17 cellular contexts compared by ENCODE assay signal in genomic region chr1:34930702-34931071, GRCh38. TPM values are rescaled to one million over a fixed set of nuclear protein-coding genes. Genes with fewer than 3 reads are reported as not detected.
A peak's percentile ranks its signal among the peaks of the same experiment; 100 is the strongest.
DNase-seq lines count a peak whose midpoint lies in the region; ATAC-seq, FAIRE-seq and TF ChIP-seq lines count a peak whose summit lies in the region.
"Had no signal": no experiment of that assay in that cellular context is flagged by ENCODE, and none has a peak within 500 bp of the region (broad histone marks: within the 10 kb centered on the region; RNA-seq: fewer than 3 reads in every experiment).

No MANE protein-coding gene starts in this region.

- peaks cover 52% of the 10 kb centered on the region for H3K27me3 Mint-ChIP-seq in stimulated activated naive CD8-positive, alpha-beta T cell treated with anti-CD3 and anti-CD28 coated beads, Interleukin-15, Interleukin-2, amounts not matched to agents 100 ng/mL and 50 ng/mL, for 24 hours
- H3K27me3 Mint-ChIP-seq in chondrocyte (ENCODE audit: low read depth) (peaks cover 59% of the 10 kb centered on the region), mesothelial cell of epicardium (ENCODE audit: low read depth) (peaks cover 88% of the 10 kb centered on the region)

- H3K36me3 Mint-ChIP-seq in stimulated activated naive CD8-positive, alpha-beta T cell treated with anti-CD3 and anti-CD28 coated beads, Interleukin-15, Interleukin-2, amounts not matched to agents 100 ng/mL and 50 ng/mL, for 24 hours (ENCODE audit: low read depth), result no peaks in the 10 kb centered on the region
- H3K36me3 Mint-ChIP-seq in chondrocyte (ENCODE audit: low read depth) (peaks cover 3% of the 10 kb centered on the region), mesothelial cell of epicardium (no peaks in the 10 kb centered on the region)

- H3K4me3 Mint-ChIP-seq in stimulated activated naive CD8-positive, alpha-beta T cell treated with anti-CD3 and anti-CD28 coated beads, Interleukin-15, Interleukin-2, amounts not matched to agents 100 ng/mL and 50 ng/mL, for 24 hours, result peak overlapping the region; percentile 30
- H3K4me3 Mint-ChIP-seq in chondrocyte (ENCODE audit: unreplicated experiment) (peak overlapping the region; percentile 40), mesothelial cell of epicardium (peak overlapping the region; percentile 51)

- POLR2A ChIA-PET in HepG2 (lab: Yijun Ruan, JAX), result no interaction called here

- H3K4me1 ChIP-seq in adrenal gland (replicated peaks in 1 of 2), result peaks cover 6 to 12% of the 10 kb centered on the region in 2 donors
- H3K4me1 ChIP-seq in HepG2 (ENCODE audit: insufficient read depth, low read length), result peaks cover 6% of the 10 kb centered on the region

- peaks cover 10% of the 10 kb centered on the region for H3K4me1 Mint-ChIP-seq in stimulated activated naive CD8-positive, alpha-beta T cell treated with anti-CD3 and anti-CD28 coated beads, Interleukin-15, Interleukin-2, amounts not matched to agents 100 ng/mL and 50 ng/mL, for 24 hours (ENCODE audit: low read depth)
- H3K4me1 Mint-ChIP-seq in chondrocyte (ENCODE audit: low read depth) (peaks cover 9% of the 10 kb centered on the region), mesothelial cell of epicardium (peaks cover 5% of the 10 kb centered on the region)

- TF ChIP-seq CTCF in chondrocyte (IDR thresholded peaks at IDR 0.05) (no peak), mesothelial cell of epicardium (IDR thresholded peaks at IDR 0.05; ENCODE audit: unreplicated experiment) (no peak), adrenal gland (IDR thresholded peaks at IDR 0.05) (no peak), HepG2 (CRISPR knock-in tag; IDR thresholded peaks at IDR 0.05) (no peak)

- H3K9ac ChIP-seq in HepG2 (ENCODE audit: insufficient read depth, low read depth, low read length), result no peak overlapping the region

- TF ChIP-seq RAD21 in HepG2 (CRISPR knock-in tag; IDR thresholded peaks at IDR 0.05), result no peak

- no peak overlapping the region for H3K4me3 ChIP-seq in adrenal gland
- H3K4me3 ChIP-seq in HepG2 (replicated peaks in 1 of 3; ENCODE audit: insufficient read depth in 1 of 3, low read depth in 2 of 3, low read length in 3 of 3), result no peak overlapping the region

- TF ChIP-seq POLR2A in adrenal gland (IDR thresholded peaks at IDR 0.05) (no peak), HepG2 (IDR thresholded peaks at IDR 0.05; ENCODE audit: insufficient read depth in 1 of 2, low read depth in 2 of 2, low read length in 2 of 2) (no peak)

- intact Hi-C loops in adrenal gland (cut with DNase I), result no loop called here
- intact Hi-C loops in HepG2 (cut with micrococcal nuclease; ENCODE audit: unreplicated experiment), result no loop called here

- WGBS in adrenal gland, 4 donors, result 37 to 47% (median 45%) methylated on average over 5 of the region's 5 CpGs
- WGBS in HepG2 (ENCODE audit: low lambda C conversion rate), result 49% methylated on average over 5 of the region's 5 CpGs

- CTCF ChIA-PET in HepG2 (lab: Yijun Ruan, JAX; ENCODE audit: low intra/inter-chr PET ratio, low total read pairs), result no interaction called here

- H2AFZ ChIP-seq in HepG2 (ENCODE audit: low read length), result no peak overlapping the region

- no peaks in the 10 kb centered on the region for H3K9me3 Mint-ChIP-seq in stimulated activated naive CD8-positive, alpha-beta T cell treated with anti-CD3 and anti-CD28 coated beads, Interleukin-15, Interleukin-2, amounts not matched to agents 100 ng/mL and 50 ng/mL, for 24 hours
- H3K9me3 Mint-ChIP-seq in chondrocyte (ENCODE audit: low read depth), result peaks cover 4% of the 10 kb centered on the region
- peaks cover 3% of the 10 kb centered on the region for H3K9me3 Mint-ChIP-seq in mesothelial cell of epicardium

- no peak overlapping the region for H3K27ac ChIP-seq in adrenal gland
- no peak overlapping the region for H3K27ac ChIP-seq in HepG2 (ENCODE audit: extremely low read length, insufficient read depth, low read length)
- H3K27ac ChIP-seq: gastroesophageal sphincter, RWPE1, sigmoid colon had no signal

- no TSS peak for BruUV-seq in HepG2 (replicated peaks; lab: Mats Ljungman, UMichigan)

- no peak for DNase-seq in stimulated activated naive CD8-positive, alpha-beta T cell treated with anti-CD3 and anti-CD28 coated beads, Interleukin-15, Interleukin-2, amounts not matched to agents 100 U/mL and 50 U/mL, for 24 hours
- DNase-seq in chondrocyte (ENCODE audit: low spot score) (no peak), mesothelial cell of epicardium (ENCODE audit: low spot score in 2 of 2, unreplicated experiment in 2 of 2) (no peak), NCI-H2227 (lab: John Stamatoyannopoulos, UW; ENCODE audit: unreplicated experiment) (no peak), mesenteric fat pad (ENCODE audit: low spot score) (no peak), adrenal gland (no peak), HepG2 (ENCODE audit: low spot score) (no peak)
- DNase-seq: activated effector memory CD4-positive, alpha-beta T cell treated with Interleukin-2 at 50 U/mL for 16 hours; erythroblast; mammary epithelial cell; NCI-H1417 treated with DMSO at 0.1 percent for 48 hours; NK-92 treated with Interleukin-12 subunit alpha and Interleukin-12 subunit beta, amount 100 ng/mL, for 24 hours; sigmoid colon had no signal

- TF ChIP-seq EP300 in HepG2 (IDR thresholded peaks at IDR 0.05; ENCODE audit: low read depth in 2 of 2, low read length in 2 of 2), result no peak
- TF ChIP-seq EP300 in HepG2 (CRISPR knock-in tag; IDR thresholded peaks at IDR 0.05; ENCODE audit: borderline replicate concordance), result no peak

- ATAC-seq in stimulated activated naive CD8-positive, alpha-beta T cell treated with anti-CD3 and anti-CD28 coated beads, Interleukin-15, Interleukin-2, amounts not matched to agents 100 U/mL and 50 U/mL, for 24 hours, result no peak
- no peak; the same call in 2 of the 3 replicates for ATAC-seq in HepG2
- ATAC-seq: gastroesophageal sphincter had no signal

- no peaks in the 10 kb centered on the region for H3K79me2 ChIP-seq in HepG2 (ENCODE audit: insufficient read depth, low read length)

- no peak for FAIRE-seq in HepG2 (lab: Jason Lieb, UNC)

- no peak overlapping the region for H3K4me2 ChIP-seq in HepG2 (ENCODE audit: low read depth, low read length)

- H3K9me3 ChIP-seq in adrenal gland (replicated peaks in 1 of 3) (no peaks in the 10 kb centered on the region), HepG2 (ENCODE audit: low read length) (no peaks in the 10 kb centered on the region)
- H3K9me3 ChIP-seq: gastroesophageal sphincter, sigmoid colon had no signal

- no peak overlapping the region for H3K27ac Mint-ChIP-seq in stimulated activated naive CD8-positive, alpha-beta T cell treated with anti-CD3 and anti-CD28 coated beads, Interleukin-15, Interleukin-2, amounts not matched to agents 100 ng/mL and 50 ng/mL, for 24 hours
- no peak overlapping the region for H3K27ac Mint-ChIP-seq in chondrocyte (ENCODE audit: unreplicated experiment)
- H3K27ac Mint-ChIP-seq in mesothelial cell of epicardium, result no peak overlapping the region

- in situ Hi-C loops in HepG2 (cut with HindIII; ENCODE audit: extremely low pct_ligation_motif_present, low pct_unique_long_range_greater_than_20kb), result no loop called here

- H3K27me3 ChIP-seq in adrenal gland, result peaks cover 13% of the 10 kb centered on the region
- peaks cover 7 to 48% of the 10 kb centered on the region in 2 experiments; a peak in 4 of 5 replicates for H3K27me3 ChIP-seq in HepG2 (ENCODE audit: control insufficient read depth in 1 of 2, insufficient read depth in 2 of 2, low read length in 2 of 2)

- no peaks in the 10 kb centered on the region for H3K36me3 ChIP-seq in adrenal gland (replicated peaks in 1 of 2)
- no peaks in the 10 kb centered on the region for H3K36me3 ChIP-seq in HepG2 (replicated peaks in 1 of 2; ENCODE audit: control insufficient read depth in 1 of 2, insufficient read depth in 2 of 2, low read length in 2 of 2)
- H3K36me3 ChIP-seq: gastroesophageal sphincter, sigmoid colon had no signal

- no peaks in the 10 kb centered on the region for H4K20me1 ChIP-seq in HepG2 (ENCODE audit: insufficient read depth, low read length)

RNA-seq across cellular contexts. Expression of gene DLGAP3, which starts 1.2 kb away (rescaled TPM):
- 0.12 to 0.64 TPM (median 0.22 TPM) in 3 replicates for total RNA-seq in chondrocyte
- total RNA-seq in mesothelial cell of epicardium, result 0.23 to 0.44 TPM (median 0.27 TPM) in 3 replicates
- total RNA-seq in mesenteric fat pad, result 0.51 TPM
- total RNA-seq in adrenal gland, result under 1 TPM; 0.17 to 0.83 (median 0.51) TPM
- polyA plus RNA-seq in adrenal gland, result under 1 TPM; 0.13 to 0.56 (median 0.37) TPM
- total RNA-seq in HepG2 (2016; rRNA removed; fragmentation: Illumina TruSeq; extraction: Trizol), result 0.04 and 0.06 TPM in 2 replicates
- total RNA-seq in HepG2 (2016; cell fraction: cytosol; rRNA removed; fragmentation: Illumina TruSeq; extraction: Trizol; ENCODE audit: low read depth), result not detected in 2 replicates
- total RNA-seq in HepG2 (2016; cell fraction: insoluble cytoplasmic fraction; rRNA removed; fragmentation: Illumina TruSeq; extraction: Trizol), result 0.04 TPM in 1 of 2 replicates, not detected in the other
- 0.03 and 0.07 TPM in 2 replicates for total RNA-seq in HepG2 (2016; cell fraction: membrane; rRNA removed; fragmentation: Illumina TruSeq; extraction: Trizol)
- total RNA-seq in HepG2 (2016; cell fraction: nucleus; rRNA removed; fragmentation: Illumina TruSeq; extraction: Trizol), result not detected in 2 replicates
- 0.03 and 0.12 TPM in 2 replicates for polyA plus RNA-seq in HepG2 (2011; rRNA removed)
- 0.03 TPM in 2 replicates for polyA plus RNA-seq in HepG2 (2011; cell fraction: cytosol; rRNA removed)
- 0.11 and 0.14 TPM in 2 replicates for polyA plus RNA-seq in HepG2 (2011; cell fraction: nucleus; rRNA removed)
- 0.04 TPM in 1 of 2 replicates, not detected in the other for polyA plus RNA-seq in HepG2 (2012)
- polyA plus RNA-seq in HepG2 (2016; cell fraction: cytosol; fragmentation: Illumina TruSeq; extraction: Trizol; ENCODE audit: low read depth), result 0.28 TPM in 1 of 2 replicates, not detected in the other
- polyA plus RNA-seq in HepG2 (2016; cell fraction: insoluble cytoplasmic fraction; fragmentation: Illumina TruSeq; extraction: Trizol; ENCODE audit: low read depth), result 0.05 and 0.10 TPM in 2 replicates
- polyA plus RNA-seq in HepG2 (2016; cell fraction: membrane; fragmentation: Illumina TruSeq; extraction: Trizol; ENCODE audit: low read depth), result 0.07 TPM in 1 of 2 replicates, not detected in the other
- 0.95 TPM in 1 of 2 replicates, not detected in the other for polyA plus RNA-seq in HepG2 (2016; cell fraction: nucleus; fragmentation: Illumina TruSeq; extraction: Trizol; ENCODE audit: insufficient read depth, low read depth)
- 0.30 TPM in 1 of 2 replicates, not detected in the other for polyA minus RNA-seq in HepG2 (2011; rRNA and poly(A)+ RNA removed; ENCODE audit: low replicate concordance)
- polyA minus RNA-seq in HepG2 (2011; cell fraction: cytosol; rRNA and poly(A)+ RNA removed), result not detected in 2 replicates
- polyA minus RNA-seq in HepG2 (2011; cell fraction: nucleus; rRNA and poly(A)+ RNA removed), result 0.12 TPM in 1 of 2 replicates, not detected in the other
- polyA plus RNA-seq: AG04450 had no signal

RNA-seq across cellular contexts. Expression of gene TMEM35B, which starts 54.5 kb away (rescaled TPM):
- total RNA-seq in chondrocyte, result 16.2 to 19.1 TPM (median 17.7 TPM) in 3 replicates
- 13.9 to 16.5 TPM (median 14.9 TPM) in 3 replicates for total RNA-seq in mesothelial cell of epicardium
- total RNA-seq in mesenteric fat pad, result 37.2 TPM
- 10 to 100 TPM; 19.8 to 88.9 (median 49.0) TPM for total RNA-seq in adrenal gland
- 10 to 100 TPM; 17.1 to 51.2 (median 37.5) TPM for polyA plus RNA-seq in adrenal gland
- 4.5 and 11.5 TPM in 2 replicates for total RNA-seq in HepG2 (2016; rRNA removed; fragmentation: Illumina TruSeq; extraction: Trizol)
- 2.0 and 3.1 TPM in 2 replicates for total RNA-seq in HepG2 (2016; cell fraction: cytosol; rRNA removed; fragmentation: Illumina TruSeq; extraction: Trizol; ENCODE audit: low read depth)
- total RNA-seq in HepG2 (2016; cell fraction: insoluble cytoplasmic fraction; rRNA removed; fragmentation: Illumina TruSeq; extraction: Trizol), result 6.1 and 11.1 TPM in 2 replicates
- total RNA-seq in HepG2 (2016; cell fraction: membrane; rRNA removed; fragmentation: Illumina TruSeq; extraction: Trizol), result 3.0 and 3.3 TPM in 2 replicates
- total RNA-seq in HepG2 (2016; cell fraction: nucleus; rRNA removed; fragmentation: Illumina TruSeq; extraction: Trizol), result 12.0 and 13.3 TPM in 2 replicates
- polyA plus RNA-seq in HepG2 (2011; rRNA removed), result 23.3 and 26.0 TPM in 2 replicates
- 21.2 and 28.1 TPM in 2 replicates for polyA plus RNA-seq in HepG2 (2011; cell fraction: cytosol; rRNA removed)
- 4.7 and 5.7 TPM in 2 replicates for polyA plus RNA-seq in HepG2 (2011; cell fraction: nucleus; rRNA removed)
- 12.2 and 14.7 TPM in 2 replicates for polyA plus RNA-seq in HepG2 (2012)
- 2.8 TPM in 2 replicates for polyA plus RNA-seq in HepG2 (2016; cell fraction: cytosol; fragmentation: Illumina TruSeq; extraction: Trizol; ENCODE audit: low read depth)
- 6.6 and 6.7 TPM in 2 replicates for polyA plus RNA-seq in HepG2 (2016; cell fraction: insoluble cytoplasmic fraction; fragmentation: Illumina TruSeq; extraction: Trizol; ENCODE audit: low read depth)
- polyA plus RNA-seq in HepG2 (2016; cell fraction: membrane; fragmentation: Illumina TruSeq; extraction: Trizol; ENCODE audit: low read depth), result 3.2 and 3.3 TPM in 2 replicates
- 22.1 and 24.6 TPM in 2 replicates for polyA plus RNA-seq in HepG2 (2016; cell fraction: nucleus; fragmentation: Illumina TruSeq; extraction: Trizol; ENCODE audit: insufficient read depth, low read depth)
- polyA minus RNA-seq in HepG2 (2011; rRNA and poly(A)+ RNA removed; ENCODE audit: low replicate concordance), result 16.7 and 19.9 TPM in 2 replicates
- polyA minus RNA-seq in HepG2 (2011; cell fraction: cytosol; rRNA and poly(A)+ RNA removed), result 3.9 and 4.2 TPM in 2 replicates
- 2.2 and 4.2 TPM in 2 replicates for polyA minus RNA-seq in HepG2 (2011; cell fraction: nucleus; rRNA and poly(A)+ RNA removed)
